10 cellular contexts compared by ENCODE assay signal in the genomic region with DNA sequence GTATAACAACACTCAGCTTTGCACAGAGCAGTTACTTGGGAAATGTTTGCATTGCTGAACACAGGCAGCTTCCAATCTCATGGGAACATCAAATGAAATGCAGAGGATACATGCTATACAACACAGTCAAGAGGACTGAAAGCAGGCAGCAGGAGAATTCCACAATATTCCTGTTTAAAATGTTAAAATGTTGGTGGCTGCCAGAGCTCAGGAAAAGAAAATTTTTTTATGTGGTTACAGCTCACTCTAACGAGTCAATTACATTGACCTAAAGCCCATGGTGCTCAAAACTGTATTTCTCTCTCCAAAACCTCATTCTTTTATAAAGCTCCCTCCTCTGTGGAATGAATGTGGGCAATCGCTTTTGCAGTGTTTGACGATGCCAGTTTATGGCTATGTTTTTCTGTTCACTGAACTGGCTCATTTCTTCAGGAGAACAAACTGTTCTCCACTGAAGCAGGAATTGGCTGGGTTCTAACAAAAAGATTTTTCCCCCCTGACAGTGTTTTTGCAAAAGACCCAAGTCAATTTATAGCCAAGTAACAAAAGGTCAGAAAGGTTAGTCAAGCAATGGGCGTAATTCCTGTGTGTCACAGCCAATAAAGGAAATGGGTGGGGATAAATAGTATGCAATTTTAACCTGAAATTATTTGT.
DNase-seq lines count a peak whose midpoint lies in the region; ATAC-seq, FAIRE-seq and TF ChIP-seq lines count a peak whose summit lies in the region.
"Had no signal": no experiment of that assay in that cellular context is flagged by ENCODE, and none has a peak within 500 bp of the region (broad histone marks: within the 10 kb centered on the region; RNA-seq: fewer than 3 reads in every experiment).

No MANE protein-coding gene starts in this region.

- BruUV-seq in OCI-LY7 (replicated peaks; lab: Mats Ljungman, UMichigan) = no TSS peak
- BruUV-seq in endothelial cell of umbilical vein (replicated peaks; lab: Mats Ljungman, UMichigan) = no TSS peak

- ATAC-seq in stimulated activated memory B cell treated with anti-CD40 and anti-IgM and Interleukin-4, amounts not matched to agents 10 μg/mL and 1 μg/mL and 100 μg/mL, for 72 hours = peak; percentile 54

- POLR2A ChIA-PET in OCI-LY7 (lab: Charles Lee) (interaction anchor here (0.9 kb wide), 1 partner anchor 9 kb away, joined by 3 read pairs; no protein-coding TSS in a partner anchor), endothelial cell of umbilical vein (lab: Charles Lee) (interaction anchor here (1.1 kb wide), 1 partner anchor 81 kb away, joined by 5 read pairs; no protein-coding TSS in a partner anchor)

- H2AFZ ChIP-seq in OCI-LY7 (ENCODE audit: low read length) (no peak overlapping the region), endothelial cell of umbilical vein (ENCODE audit: low read depth, low read length) (no peak overlapping the region)

- intact Hi-C loops in OCI-LY7 (cut with micrococcal nuclease; ENCODE audit: unreplicated experiment) = no loop called here
- intact Hi-C loops in endothelial cell of umbilical vein (cut with micrococcal nuclease) = loop anchor here (1.0 to 2.0 kb wide), 9 partner anchors 16 to 246 kb away; partner anchors contain the start of genes LPIN3, PLCG1 and ZHX3

- H3K4me3 ChIP-seq in OCI-LY7 (ENCODE audit: low read depth, low read length, poor library complexity, severe bottlenecking) = no peak overlapping the region
- peak overlapping the region in 1 of 3 experiments; percentile 63 for H3K4me3 ChIP-seq in endothelial cell of umbilical vein (replicated peaks in 1 of 3; ENCODE audit: insufficient read depth in 1 of 3, low read depth in 1 of 3, low read length in 3 of 3)

- H3K4me1 ChIP-seq in OCI-LY7 (ENCODE audit: insufficient read depth, low read length, poor library complexity, severe bottlenecking) (peaks cover 16% of the 10 kb centered on the region), endothelial cell of umbilical vein (ENCODE audit: control insufficient read depth, extremely low read depth, insufficient read depth, low read length) (peaks cover 67% of the 10 kb centered on the region)

- CTCF ChIA-PET in OCI-LY7 (lab: Charles Lee; ENCODE audit: unreplicated experiment) = no interaction called here
- CTCF ChIA-PET in endothelial cell of umbilical vein (lab: Charles Lee) = interaction anchor here (1.0 to 4.5 kb wide), 7 partner anchors 14 to 113 kb away, joined by 4 to 48 read pairs (median 5); partner anchors contain the start of gene LPIN3

- H3K27ac Mint-ChIP-seq in stimulated activated memory B cell treated with anti-CD40 and anti-IgM and Interleukin-4, amounts not matched to agents 10 μg/mL and 1 μg/mL and 100 μg/mL, for 72 hours = peak overlapping the region; percentile 33

- H3K9ac ChIP-seq in endothelial cell of umbilical vein (replicated peaks; ENCODE audit: extremely low read depth, insufficient read depth, low read length) = peak overlapping the region; percentile 97

- TF ChIP-seq CTCF in OCI-LY7 (conservative IDR thresholded peaks at IDR 0.05; ENCODE audit: low read length) (no peak), endothelial cell of umbilical vein (IDR thresholded peaks at IDR 0.05; ENCODE audit: extremely low read depth in 1 of 2, insufficient read depth in 1 of 2, low read depth in 1 of 2, low read length in 2 of 2) (no peak)

- H4K20me1 ChIP-seq in OCI-LY7 (ENCODE audit: insufficient read depth, low read length) (no peaks in the 10 kb centered on the region), endothelial cell of umbilical vein (replicated peaks; ENCODE audit: control insufficient read depth, extremely low read depth, insufficient read depth, low read length) (no peaks in the 10 kb centered on the region)

- no peaks in the 10 kb centered on the region for H3K9me2 ChIP-seq in OCI-LY7 (ENCODE audit: insufficient read depth, low read length)

- no peaks in the 10 kb centered on the region for H3K27me3 ChIP-seq in endothelial cell of umbilical vein (ENCODE audit: control insufficient read depth in 2 of 2, insufficient read depth in 2 of 2, low read length in 2 of 2)

- H3K36me3 ChIP-seq in OCI-LY7 (ENCODE audit: insufficient read depth, low read length) (no peaks in the 10 kb centered on the region), endothelial cell of umbilical vein (ENCODE audit: control insufficient read depth in 2 of 2, extremely low read depth in 1 of 2, insufficient read depth in 2 of 2, low read length in 2 of 2) (no peaks in the 10 kb centered on the region)

- no peaks in the 10 kb centered on the region for H3K27me3 Mint-ChIP-seq in stimulated activated memory B cell treated with anti-CD40 and anti-IgM and Interleukin-4, amounts not matched to agents 10 μg/mL and 1 μg/mL and 100 μg/mL, for 72 hours

- dilution Hi-C loops in endothelial cell of umbilical vein (cut with MboI; ENCODE audit: extremely low pct_ligation_motif_present, low sequenced_read_pairs) = no loop called here

- DNase-seq in OCI-LY7 (ENCODE audit: low spot score) (peak; percentile 13), endothelial cell of umbilical vein (ENCODE audit: low read depth, low spot score) (peak; percentile 89), lung microvascular endothelial cell (ENCODE audit: low read depth in 2 of 2) (peak; percentile 76 to 88), T-helper 2 cell (no peak), SIG-M5 (lab: John Stamatoyannopoulos, UW) (no peak), DMS53 treated with DMSO at 0.1 percent for 48 hours (lab: John Stamatoyannopoulos, UW; ENCODE audit: unreplicated experiment) (no peak)
- no peak for DNase-seq in effector CD8-positive, alpha-beta T cell (lab: John Stamatoyannopoulos, UW)
- DNase-seq: activated gamma-delta T cell treated with Interleukin-2 at 50 U/mL for 16 hours, NCI-H2029 treated with DMSO at 0.1 percent for 48 hours had no signal

- H3K9me3 ChIP-seq in OCI-LY7 (ENCODE audit: low read length) = no peaks in the 10 kb centered on the region
- H3K9me3 ChIP-seq in endothelial cell of umbilical vein (replicated peaks; ENCODE audit: control insufficient read depth, insufficient read depth, low read length) = no peaks in the 10 kb centered on the region

- H3K4me2 ChIP-seq in OCI-LY7 (ENCODE audit: low read length) (peak overlapping the region; percentile 45), endothelial cell of umbilical vein (ENCODE audit: insufficient read depth, low read length) (peak overlapping the region; percentile 98)

- H3K36me3 Mint-ChIP-seq in stimulated activated memory B cell treated with anti-CD40 and anti-IgM and Interleukin-4, amounts not matched to agents 10 μg/mL and 1 μg/mL and 100 μg/mL, for 72 hours = peaks cover 4% of the 10 kb centered on the region

- H3K27ac ChIP-seq in OCI-LY7 (ENCODE audit: low read depth, low read length, poor library complexity, severe bottlenecking) = no peak overlapping the region
- peak overlapping the region; percentile 99 for H3K27ac ChIP-seq in endothelial cell of umbilical vein (ENCODE audit: insufficient read depth, low read depth, low read length)

- peak overlapping the region; percentile 48 for H3K4me3 Mint-ChIP-seq in stimulated activated memory B cell treated with anti-CD40 and anti-IgM and Interleukin-4, amounts not matched to agents 10 μg/mL and 1 μg/mL and 100 μg/mL, for 72 hours

- FAIRE-seq in endothelial cell of umbilical vein (lab: Jason Lieb, UNC) = peak; percentile 91

- no peaks in the 10 kb centered on the region for H3K9me1 ChIP-seq in endothelial cell of umbilical vein (replicated peaks; ENCODE audit: control insufficient read depth, extremely low read depth, insufficient read depth, low read length)

- H3K9me3 Mint-ChIP-seq in stimulated activated memory B cell treated with anti-CD40 and anti-IgM and Interleukin-4, amounts not matched to agents 10 μg/mL and 1 μg/mL and 100 μg/mL, for 72 hours = no peaks in the 10 kb centered on the region

- no peaks in the 10 kb centered on the region for H3K79me2 ChIP-seq in OCI-LY7 (ENCODE audit: insufficient read depth, low read depth, low read length)
- peaks cover 2% of the 10 kb centered on the region for H3K79me2 ChIP-seq in endothelial cell of umbilical vein (ENCODE audit: control insufficient read depth, insufficient read depth, low read length)

- no peak for TF ChIP-seq POLR2A in endothelial cell of umbilical vein (IDR thresholded peaks at IDR 0.05; ENCODE audit: low read depth, low read length)

- H3K4me1 Mint-ChIP-seq in stimulated activated memory B cell treated with anti-CD40 and anti-IgM and Interleukin-4, amounts not matched to agents 10 μg/mL and 1 μg/mL and 100 μg/mL, for 72 hours = peaks cover 33% of the 10 kb centered on the region

TF ChIP-seq in endothelial cell of umbilical vein, 7 proteins besides CTCF, POLR2A, EP300 and RAD21:
- TF ChIP-seq EZH2 (IDR thresholded peaks at IDR 0.05; ENCODE audit: borderline replicate concordance, low read depth, low read length, severe bottlenecking) (no peak), JUN (IDR thresholded peaks at IDR 0.05; ENCODE audit: borderline replicate concordance, insufficient read depth, insufficient read length, low read depth) (peak; percentile 84), MAX (IDR thresholded peaks at IDR 0.05; ENCODE audit: insufficient read depth, insufficient read length) (no peak), FOS (IDR thresholded peaks at IDR 0.05; ENCODE audit: borderline replicate concordance, insufficient read depth, low read length) (peak; percentile 71), GATA2 (IDR thresholded peaks at IDR 0.05; ENCODE audit: insufficient read depth, insufficient read length, low read depth, low read length) (no peak), POLR2AphosphoS5 (IDR thresholded peaks at IDR 0.05; ENCODE audit: insufficient read depth, low read depth, low read length) (peak; percentile 79), MYC (IDR thresholded peaks at IDR 0.05; ENCODE audit: low read depth, low read length) (no peak)

Comparison
In these comparisons a context has a peak if more than half of its experiments do, and no peak if none do; other contexts are left out.
1. DNase-seq: peak in OCI-LY7 (single experiment), endothelial cell of umbilical vein (single experiment) and lung microvascular endothelial cell (2 of 2); none in T-helper 2 cell (0 of 5), effector CD8-positive, alpha-beta T cell (single experiment), SIG-M5 (single experiment) and DMS53 treated with DMSO at 0.1 percent for 48 hours (single experiment).